12 cellular contexts compared by ENCODE assay signal in the genomic region with DNA sequence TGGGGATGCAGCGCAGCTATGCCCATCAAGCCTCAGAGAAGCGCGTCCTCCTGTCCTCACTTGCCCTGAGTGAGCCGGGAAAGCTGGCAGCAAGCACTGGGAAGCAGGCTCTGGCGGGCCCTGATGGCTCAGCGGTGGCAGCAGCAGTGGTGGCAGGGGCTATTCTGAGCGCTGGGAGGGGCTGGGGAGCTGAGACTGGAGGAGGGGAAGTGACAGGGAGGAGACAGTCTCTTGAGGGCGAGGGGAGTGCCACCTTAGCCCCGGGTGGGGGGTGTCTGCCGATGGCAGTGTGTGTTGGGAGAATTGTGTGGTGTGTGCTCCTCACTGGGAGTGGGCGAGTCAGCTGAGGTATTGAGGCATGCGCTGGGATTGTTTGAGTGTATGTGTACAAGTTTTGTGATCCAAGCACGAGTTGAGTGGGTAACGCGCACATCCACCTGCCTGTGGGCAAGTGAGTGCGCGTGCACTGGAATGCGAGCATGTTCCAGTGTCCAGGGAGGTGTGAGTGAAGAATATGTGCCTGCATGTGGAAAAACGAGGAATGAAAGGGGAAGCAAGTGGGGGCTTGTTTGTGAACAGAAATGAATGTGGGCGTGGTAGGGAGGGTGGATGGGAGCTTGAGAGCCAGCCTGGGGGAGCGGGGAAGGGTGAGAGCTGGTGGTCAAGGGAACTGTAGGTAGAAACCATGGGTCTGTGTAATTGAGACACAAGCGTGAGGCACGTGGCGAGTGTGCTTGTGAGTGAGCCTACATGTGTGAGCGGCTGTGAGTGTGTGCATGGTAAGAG. TPM values are rescaled to one million over a fixed set of nuclear protein-coding genes. Genes with fewer than 3 reads are reported as not detected.
DNase-seq lines count a peak whose midpoint lies in the region; ATAC-seq, FAIRE-seq and TF ChIP-seq lines count a peak whose summit lies in the region.
"Had no signal": no experiment of that assay in that cellular context is flagged by ENCODE, and none has a peak within 500 bp of the region (broad histone marks: within the 10 kb centered on the region; RNA-seq: fewer than 3 reads in every experiment).

No MANE protein-coding gene starts in this region.

- peak; percentile 15 for DNase-seq in activated CD4-positive, alpha-beta memory T cell treated with anti-CD3 and anti-CD28 coated beads, Interleukin-2, amount 10 ng/mL, durations not matched to agents 7 days and 5 days
- DNase-seq in activated CD4-positive, alpha-beta memory T cell treated with anti-CD3 and anti-CD28 coated beads for 36 hours, result no peak
- DNase-seq in astrocyte (ENCODE audit: low read depth), result peak; percentile 36
- DNase-seq in left lobe of liver (ENCODE audit: low spot score), result peak; percentile 45
- no peak for DNase-seq in pons (ENCODE audit: low spot score)
- DNase-seq: glutamatergic neuron, HCEC 1CT had no signal

- peak overlapping the region; percentile 27 for H3K9ac ChIP-seq in astrocyte (ENCODE audit: low read length)

- H2AFZ ChIP-seq in astrocyte (ENCODE audit: low read depth, low read length), result peak overlapping the region; percentile 41

- TF ChIP-seq CTCF in astrocyte (IDR thresholded peaks at IDR 0.05; ENCODE audit: insufficient read depth, low read depth, low read length), result no peak

- no peak for FAIRE-seq in astrocyte (lab: Jason Lieb, UNC)
- FAIRE-seq: pancreas had no signal

- no peak for ATAC-seq in left lobe of liver
- ATAC-seq in GM18907 (IDR thresholded peaks at IDR 0.05; ENCODE audit: unreplicated experiment), result no peak
- ATAC-seq in GM21447 (IDR thresholded peaks at IDR 0.05; ENCODE audit: unreplicated experiment), result no peak
- ATAC-seq: body of pancreas, pancreas had no signal

- 69% methylated on average over 25 of the region's 25 CpGs for WGBS in urinary bladder

- H3K27ac ChIP-seq in astrocyte (ENCODE audit: low read depth, low read length) (no peak overlapping the region), urinary bladder (ENCODE audit: low read depth) (peak overlapping the region; percentile 26)
- H3K27ac ChIP-seq: body of pancreas, pancreas had no signal

- H3K4me2 ChIP-seq in astrocyte (ENCODE audit: low read length), result peak overlapping the region; percentile 65

- no peaks in the 10 kb centered on the region for H3K36me3 Mint-ChIP-seq in activated CD4-positive, alpha-beta memory T cell treated with anti-CD3 and anti-CD28 coated beads, Interleukin-2, amount 10 ng/mL, durations not matched to agents 7 days and 5 days (ENCODE audit: low read depth)
- H3K36me3 Mint-ChIP-seq in activated CD4-positive, alpha-beta memory T cell treated with anti-CD3 and anti-CD28 coated beads for 36 hours, result no peaks in the 10 kb centered on the region
- no peaks in the 10 kb centered on the region for H3K36me3 Mint-ChIP-seq in astrocyte (ENCODE audit: low read depth, unreplicated experiment)

- H3K27ac Mint-ChIP-seq in activated CD4-positive, alpha-beta memory T cell treated with anti-CD3 and anti-CD28 coated beads, Interleukin-2, amount 10 ng/mL, durations not matched to agents 7 days and 5 days, result no peak overlapping the region
- no peak overlapping the region for H3K27ac Mint-ChIP-seq in activated CD4-positive, alpha-beta memory T cell treated with anti-CD3 and anti-CD28 coated beads for 36 hours
- no peak overlapping the region for H3K27ac Mint-ChIP-seq in astrocyte (ENCODE audit: unreplicated experiment)

- H3K79me2 ChIP-seq in astrocyte (ENCODE audit: insufficient read depth, low read length), result no peaks in the 10 kb centered on the region

- H3K9me3 Mint-ChIP-seq in activated CD4-positive, alpha-beta memory T cell treated with anti-CD3 and anti-CD28 coated beads, Interleukin-2, amount 10 ng/mL, durations not matched to agents 7 days and 5 days, result no peaks in the 10 kb centered on the region
- H3K9me3 Mint-ChIP-seq in activated CD4-positive, alpha-beta memory T cell treated with anti-CD3 and anti-CD28 coated beads for 36 hours, result no peaks in the 10 kb centered on the region
- H3K9me3 Mint-ChIP-seq in astrocyte (ENCODE audit: unreplicated experiment), result peaks cover 3% of the 10 kb centered on the region

- peaks cover 32% of the 10 kb centered on the region for H3K27me3 Mint-ChIP-seq in activated CD4-positive, alpha-beta memory T cell treated with anti-CD3 and anti-CD28 coated beads, Interleukin-2, amount 10 ng/mL, durations not matched to agents 7 days and 5 days
- peaks cover 15% of the 10 kb centered on the region for H3K27me3 Mint-ChIP-seq in activated CD4-positive, alpha-beta memory T cell treated with anti-CD3 and anti-CD28 coated beads for 36 hours
- peaks cover 39% of the 10 kb centered on the region for H3K27me3 Mint-ChIP-seq in astrocyte (ENCODE audit: low read depth, unreplicated experiment)

- CTCF ChIA-PET in activated CD4-positive, alpha-beta memory T cell treated with anti-CD3 and anti-CD28 coated beads, Interleukin-2, amount 10 ng/mL, durations not matched to agents 7 days and 5 days (lab: Charles Lee), result no interaction called here
- CTCF ChIA-PET in activated CD4-positive, alpha-beta memory T cell treated with anti-CD3 and anti-CD28 coated beads for 36 hours (lab: Charles Lee), result no interaction called here

- H4K20me1 ChIP-seq in astrocyte (ENCODE audit: insufficient read depth, low read length), result no peaks in the 10 kb centered on the region

- H3K27me3 ChIP-seq in astrocyte (ENCODE audit: insufficient read depth, low read length), result peaks cover 15% of the 10 kb centered on the region
- H3K27me3 ChIP-seq: pancreas had no signal

- H3K4me1 Mint-ChIP-seq in activated CD4-positive, alpha-beta memory T cell treated with anti-CD3 and anti-CD28 coated beads, Interleukin-2, amount 10 ng/mL, durations not matched to agents 7 days and 5 days, result peaks cover 8% of the 10 kb centered on the region
- peaks cover 4% of the 10 kb centered on the region for H3K4me1 Mint-ChIP-seq in activated CD4-positive, alpha-beta memory T cell treated with anti-CD3 and anti-CD28 coated beads for 36 hours (ENCODE audit: low read depth)
- peaks cover 28% of the 10 kb centered on the region for H3K4me1 Mint-ChIP-seq in astrocyte (ENCODE audit: low read depth, unreplicated experiment)

- H3K9me3 ChIP-seq in astrocyte (ENCODE audit: insufficient read depth, low read depth, low read length), result no peaks in the 10 kb centered on the region
- H3K9me3 ChIP-seq: body of pancreas, pancreas had no signal

- H3K4me3 Mint-ChIP-seq in activated CD4-positive, alpha-beta memory T cell treated with anti-CD3 and anti-CD28 coated beads, Interleukin-2, amount 10 ng/mL, durations not matched to agents 7 days and 5 days, result no peak overlapping the region
- no peak overlapping the region for H3K4me3 Mint-ChIP-seq in activated CD4-positive, alpha-beta memory T cell treated with anti-CD3 and anti-CD28 coated beads for 36 hours
- peak overlapping the region; percentile 27 for H3K4me3 Mint-ChIP-seq in astrocyte (ENCODE audit: unreplicated experiment)

- no peak overlapping the region for H3K4me3 ChIP-seq in astrocyte (ENCODE audit: insufficient read depth, low read depth, low read length)
- H3K4me3 ChIP-seq in urinary bladder (ENCODE audit: low read depth, low read length), result no peak overlapping the region
- H3K4me3 ChIP-seq: body of pancreas, pancreas had no signal

- intact Hi-C loops in activated CD4-positive, alpha-beta memory T cell treated with anti-CD3 and anti-CD28 coated beads for 36 hours (cut with micrococcal nuclease), result no loop called here

- peaks cover 41% of the 10 kb centered on the region for H3K4me1 ChIP-seq in astrocyte (ENCODE audit: insufficient read depth, low read length)
- H3K4me1 ChIP-seq in urinary bladder (ENCODE audit: insufficient read depth), result no peaks in the 10 kb centered on the region

- POLR2A ChIA-PET in activated CD4-positive, alpha-beta memory T cell treated with anti-CD3 and anti-CD28 coated beads, Interleukin-2, amount 10 ng/mL, durations not matched to agents 7 days and 5 days (lab: Charles Lee), result no interaction called here
- POLR2A ChIA-PET in activated CD4-positive, alpha-beta memory T cell treated with anti-CD3 and anti-CD28 coated beads for 36 hours (lab: Charles Lee), result no interaction called here

- H3K36me3 ChIP-seq in astrocyte (ENCODE audit: insufficient read depth, low read length), result no peaks in the 10 kb centered on the region
- no peaks in the 10 kb centered on the region for H3K36me3 ChIP-seq in urinary bladder (ENCODE audit: insufficient read depth)
- H3K36me3 ChIP-seq: pancreas had no signal

RNA-seq across cellular contexts. Expression of gene FOXO6, which starts 2.9 kb away (rescaled TPM):
- total RNA-seq in activated CD4-positive, alpha-beta memory T cell treated with anti-CD3 and anti-CD28 coated beads, Interleukin-2, amount 10 ng/mL, durations not matched to agents 7 days and 5 days, result under 1 TPM in 1 of 2 experiments, not detected in 1; 0.20 TPM
- total RNA-seq in activated CD4-positive, alpha-beta memory T cell treated with anti-CD3 and anti-CD28 coated beads for 36 hours, result under 1 TPM; 0.19 TPM
- total RNA-seq in astrocyte, result 1.2 TPM in 2 replicates
- 0.38 TPM for total RNA-seq in left lobe of liver
- 1.5 TPM for total RNA-seq in urinary bladder
- polyA plus RNA-seq in urinary bladder, result 1.2 TPM

Comparison
In these comparisons a context has a peak if more than half of its experiments do, and no peak if none do; other contexts are left out.
1. DNase-seq: peak in activated CD4-positive, alpha-beta memory T cell treated with anti-CD3 and anti-CD28 coated beads, Interleukin-2, amount 10 ng/mL, durations not matched to agents 7 days and 5 days (single experiment), astrocyte (single experiment) and left lobe of liver (single experiment); none in activated CD4-positive, alpha-beta memory T cell treated with anti-CD3 and anti-CD28 coated beads for 36 hours (single experiment) and pons (single experiment).